8 cellular contexts compared by ENCODE assay signal in genomic region chr12:48105321-48105866, GRCh38. TPM values are rescaled to one million over a fixed set of nuclear protein-coding genes. Genes with fewer than 3 reads are reported as not detected.
DNase-seq lines count a peak whose midpoint lies in the region; ATAC-seq, FAIRE-seq and TF ChIP-seq lines count a peak whose summit lies in the region.

No MANE protein-coding gene starts in this region.

- peaks cover 17% of the 10 kb centered on the region for H3K4me1 ChIP-seq in osteoblast (ENCODE audit: insufficient read depth, low read length)

- H3K36me3 ChIP-seq in osteoblast (ENCODE audit: insufficient read depth, low read length), result no peaks in the 10 kb centered on the region

- TF ChIP-seq CTCF in osteoblast (IDR thresholded peaks at IDR 0.05; ENCODE audit: extremely low read depth, low read depth, low read length), result no peak

- H4K20me1 ChIP-seq in osteoblast (ENCODE audit: insufficient read depth, low read length), result no peaks in the 10 kb centered on the region

- H3K9me3 ChIP-seq in osteoblast (ENCODE audit: low read depth, low read length), result no peaks in the 10 kb centered on the region

- peak overlapping the region; percentile 87 for H3K4me2 ChIP-seq in osteoblast (ENCODE audit: insufficient read depth, low read length)

- peak; percentile 58 for FAIRE-seq in GM18507 (lab: Jason Lieb, UNC)

- peaks cover 62% of the 10 kb centered on the region for H3K79me2 ChIP-seq in osteoblast (ENCODE audit: insufficient read depth, low read length)

- DNase-seq in GM18507 (ENCODE audit: extremely low spot score, insufficient read length, low read depth), result no peak
- DNase-seq in NCI-H1092 (lab: John Stamatoyannopoulos, UW), result peak; percentile 64
- DNase-seq in activated T-cell treated with anti-CD3 and anti-CD28 coated beads for 24 hours (ENCODE audit: low read depth), result peak; percentile 19
- peak; percentile 71 for DNase-seq in osteoblast (ENCODE audit: insufficient read length, low spot score, missing footprints)
- no peak for DNase-seq in iPS-NIHi11 (ENCODE audit: low spot score)
- DNase-seq in HK-2 (ENCODE audit: unreplicated experiment), result no peak

- peak overlapping the region; percentile 92 for H3K4me3 ChIP-seq in osteoblast (ENCODE audit: insufficient read depth, low read length)

- no peaks in the 10 kb centered on the region for H3K27me3 ChIP-seq in osteoblast (ENCODE audit: insufficient read depth, low read length)

- peak overlapping the region; percentile 100 for H2AFZ ChIP-seq in osteoblast (ENCODE audit: low read length)

- ATAC-seq in HG02588 (IDR thresholded peaks at IDR 0.05; ENCODE audit: unreplicated experiment) (peak; percentile 26), esophagus mucosa (peak; percentile 6)

- peak overlapping the region; percentile 98 for H3K27ac ChIP-seq in osteoblast (ENCODE audit: low read depth, low read length)

RNA-seq across cellular contexts. Expression of gene SENP1, which starts 0.5 kb away (rescaled TPM):
- total RNA-seq in esophagus mucosa (13.4 TPM), osteoblast (23.9 and 27.4 TPM in 2 replicates)

RNA-seq across cellular contexts. Expression of gene PFKM, which starts 13.8 kb away (rescaled TPM):
- 24.7 TPM for total RNA-seq in esophagus mucosa
- total RNA-seq in osteoblast, result 64.8 and 81.0 TPM in 2 replicates

RNA-seq across cellular contexts. Expression of gene ASB8, which starts 51.9 kb away (rescaled TPM):
- total RNA-seq in esophagus mucosa (24.7 TPM), osteoblast (35.5 and 35.9 TPM in 2 replicates)

Comparison
In these comparisons a context has a peak if more than half of its experiments do, and no peak if none do; other contexts are left out.
1. DNase-seq: peak in NCI-H1092 (single experiment), activated T-cell treated with anti-CD3 and anti-CD28 coated beads for 24 hours (single experiment) and osteoblast (single experiment); none in GM18507 (single experiment), iPS-NIHi11 (single experiment) and HK-2 (single experiment).